ENCODE assay signal across 8 cellular contexts in the genomic region with DNA sequence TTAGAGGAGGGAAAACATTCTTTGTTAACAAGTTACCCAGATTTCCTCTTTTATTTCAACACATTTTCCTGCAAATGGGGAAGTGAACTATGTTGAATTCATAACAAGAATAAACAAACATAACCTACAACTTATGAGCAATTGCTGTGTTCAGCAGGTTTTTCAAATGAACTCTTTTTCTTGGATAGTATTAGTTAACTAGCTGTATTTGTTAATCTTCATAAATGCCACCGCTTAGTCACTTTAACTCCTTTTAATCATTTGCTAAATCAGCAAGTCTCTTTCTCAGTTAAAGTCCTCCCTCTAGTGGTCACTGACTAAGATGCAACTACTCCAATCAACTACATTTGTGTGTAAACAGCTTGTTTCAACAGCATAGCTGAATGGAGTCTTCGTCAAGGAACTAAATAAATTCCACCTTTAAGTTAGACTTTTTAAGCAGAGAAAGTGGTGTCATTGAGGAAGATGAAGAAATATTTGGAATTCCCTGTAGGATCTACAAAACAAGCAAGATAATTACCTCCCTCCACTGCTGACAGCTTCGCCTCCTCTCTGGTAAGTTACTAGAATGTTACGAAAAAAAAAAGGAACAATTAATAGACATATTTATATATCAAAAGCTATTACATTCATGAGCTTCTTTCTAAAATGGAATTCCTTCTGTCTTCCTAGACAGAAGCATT.
A peak's percentile ranks its signal among the peaks of the same experiment; 100 is the strongest.
DNase-seq lines count a peak whose midpoint lies in the region; ATAC-seq, FAIRE-seq and TF ChIP-seq lines count a peak whose summit lies in the region.

No MANE protein-coding gene starts in this region.

- H3K4me1 Mint-ChIP-seq in CD8-positive, alpha-beta T cell (ENCODE audit: low read depth), result no peaks in the 10 kb centered on the region

- CTCF ChIA-PET in CD8-positive, alpha-beta T cell (lab: Charles Lee), result interaction anchor here (0.8 kb wide), 1 partner anchor 9 kb away, joined by 4 read pairs; no protein-coding TSS in a partner anchor
- CTCF ChIA-PET in K562 (lab: Yijun Ruan, JAX; ENCODE audit: low intra/inter-chr PET ratio), result no interaction called here

- no peak overlapping the region for H3K4me2 ChIP-seq in K562 (ENCODE audit: insufficient read depth, low read length)

- H4K20me1 ChIP-seq in K562 (replicated peaks; ENCODE audit: control insufficient read depth, insufficient read depth, low read length), result no peaks in the 10 kb centered on the region

- WGBS in K562 (ENCODE audit: insufficient coverage, low coverage, missing lambda C conversion rate), result 4% methylated on average over 4 of the region's 4 CpGs

- TF ChIP-seq EP300 in K562 (IDR thresholded peaks at IDR 0.05; ENCODE audit: low read length), result no peak

- H3K79me2 ChIP-seq in K562 (ENCODE audit: control insufficient read depth, insufficient read depth, low read length), result no peaks in the 10 kb centered on the region

- no peak for DNase-seq in CD8-positive, alpha-beta T cell
- DNase-seq in NCI-H2171 treated with DMSO at 0.1 percent for 48 hours (lab: John Stamatoyannopoulos, UW) (peak; percentile 64), K562 (ENCODE audit: extremely low read depth in 1 of 4, low spot score in 3 of 4) (peak; percentile 17 to 54 (median 34)), inferior parietal cortex (ENCODE audit: extremely low spot score) (peak; percentile 95), tibial artery (no peak), NCI-H526 treated with DMSO at 0.1 percent for 48 hours (lab: John Stamatoyannopoulos, UW) (no peak)

- peaks cover 2% of the 10 kb centered on the region for H3K9me3 Mint-ChIP-seq in CD8-positive, alpha-beta T cell

- no peak for ATAC-seq in CD8-positive, alpha-beta T cell
- ATAC-seq in GM18907 (IDR thresholded peaks at IDR 0.05; ENCODE audit: unreplicated experiment) (peak; percentile 91), HG03066 (IDR thresholded peaks at IDR 0.05; ENCODE audit: low read depth, unreplicated experiment) (peak; percentile 86), K562 (no peak)

- H3K27ac Mint-ChIP-seq in CD8-positive, alpha-beta T cell, result no peak overlapping the region

- H3K4me1 ChIP-seq in CD8-positive, alpha-beta T cell (ENCODE audit: insufficient read depth, low read length), result no peaks in the 10 kb centered on the region
- no peaks in the 10 kb centered on the region for H3K4me1 ChIP-seq in K562 (replicated peaks in 1 of 2; ENCODE audit: control insufficient read depth in 2 of 2, insufficient read depth in 2 of 2, low read length in 2 of 2)
- peaks cover 0 to 12% (median 0%) of the 10 kb centered on the region in 4 donors for H3K4me1 ChIP-seq in tibial artery

- BruUV-seq in K562 (replicated peaks; lab: Mats Ljungman, UMichigan), result no TSS peak

- no peak overlapping the region for H2AFZ ChIP-seq in K562 (ENCODE audit: low read depth, low read length)

- in situ Hi-C loops in K562 (cut with MboI), result no loop called here

- no peak overlapping the region for H3K4me3 ChIP-seq in CD8-positive, alpha-beta T cell (ENCODE audit: low read depth, low read length)
- H3K4me3 ChIP-seq in K562, result no peak overlapping the region
- H3K4me3 ChIP-seq in tibial artery, result no peak overlapping the region

- no peaks in the 10 kb centered on the region for H3K27me3 ChIP-seq in CD8-positive, alpha-beta T cell (ENCODE audit: insufficient read depth, low read length)
- no peaks in the 10 kb centered on the region for H3K27me3 ChIP-seq in K562 (ENCODE audit: control insufficient read depth in 2 of 2, insufficient read depth in 2 of 2, low read length in 2 of 2)
- H3K27me3 ChIP-seq in tibial artery, result no peaks in the 10 kb centered on the region

- H3K4me3 Mint-ChIP-seq in CD8-positive, alpha-beta T cell, result no peak overlapping the region

- H3K9ac ChIP-seq in K562 (ENCODE audit: insufficient read depth in 1 of 2, low read depth in 2 of 2, low read length in 2 of 2), result no peak overlapping the region

- peak; percentile 68 for FAIRE-seq in K562 (lab: Jason Lieb, UNC)

- no peaks in the 10 kb centered on the region for H3K9me3 ChIP-seq in CD8-positive, alpha-beta T cell (ENCODE audit: low read length)
- H3K9me3 ChIP-seq in K562 (replicated peaks; ENCODE audit: control insufficient read depth, insufficient read depth, low read depth, low read length) (no peaks in the 10 kb centered on the region), tibial artery (no peaks in the 10 kb centered on the region)

- H3K9me1 ChIP-seq in K562 (ENCODE audit: control insufficient read depth, insufficient read depth, low read length), result no peaks in the 10 kb centered on the region

- no peaks in the 10 kb centered on the region for H3K36me3 Mint-ChIP-seq in CD8-positive, alpha-beta T cell

- no peaks in the 10 kb centered on the region for H3K36me3 ChIP-seq in CD8-positive, alpha-beta T cell (ENCODE audit: insufficient read depth, low read length)
- no peaks in the 10 kb centered on the region for H3K36me3 ChIP-seq in K562 (ENCODE audit: control insufficient read depth, insufficient read depth, low read length)
- H3K36me3 ChIP-seq in tibial artery, result peaks cover 0 to 2% (median 0%) of the 10 kb centered on the region in 3 donors

- POLR2A ChIA-PET in CD8-positive, alpha-beta T cell (lab: Charles Lee), result no interaction called here
- POLR2A ChIA-PET in K562 (lab: Yijun Ruan, JAX), result no interaction called here

- no peaks in the 10 kb centered on the region for H3K27me3 Mint-ChIP-seq in CD8-positive, alpha-beta T cell (ENCODE audit: low read depth)

- TF ChIP-seq POLR2A in K562 (conservative IDR thresholded peaks at IDR 0.05), result no peak

- intact Hi-C loops in CD8-positive, alpha-beta T cell (cut with DNase I, micrococcal nuclease), result no loop called here
- intact Hi-C loops in K562 (cut with micrococcal nuclease), result loop anchor here (5.0 to 10.0 kb wide), 2 partner anchors 1301 to 1608 kb away; no protein-coding TSS in a partner anchor
- intact Hi-C loops in tibial artery (cut with DNase I; ENCODE audit: low total_unique reads), result no loop called here

- peak; percentile 62 for TF ChIP-seq CTCF in CD8-positive, alpha-beta T cell (IDR thresholded peaks at IDR 0.05)
- TF ChIP-seq CTCF in K562 (IDR thresholded peaks at IDR 0.05 in 2 of 3, conservative IDR thresholded peaks at IDR 0.05 in 1 of 3; ENCODE audit: insufficient read depth in 2 of 3, low read depth in 1 of 3, low read length in 3 of 3) (peak in 2 of 3 experiments; percentile 55 to 64; a peak in 4 of 6 replicates), tibial artery (IDR thresholded peaks at IDR 0.05) (peak; percentile 78 to 82)

- peak; percentile 61 to 77 for TF ChIP-seq RAD21 in K562 (CRISPR knock-in tag; conservative IDR thresholded peaks at IDR 0.05 in 1 of 2, IDR thresholded peaks at IDR 0.05 in 1 of 2)

- H3K27ac ChIP-seq in CD8-positive, alpha-beta T cell (ENCODE audit: low read depth, low read length), result no peak overlapping the region
- H3K27ac ChIP-seq in K562 (ENCODE audit: extremely low read depth, low read depth, low read length) (no peak overlapping the region), tibial artery (no peak overlapping the region)

TF ChIP-seq in K562, 482 proteins besides CTCF, POLR2A, EP300 and RAD21 (continues in another document):
- TF ChIP-seq, protein P1, sequence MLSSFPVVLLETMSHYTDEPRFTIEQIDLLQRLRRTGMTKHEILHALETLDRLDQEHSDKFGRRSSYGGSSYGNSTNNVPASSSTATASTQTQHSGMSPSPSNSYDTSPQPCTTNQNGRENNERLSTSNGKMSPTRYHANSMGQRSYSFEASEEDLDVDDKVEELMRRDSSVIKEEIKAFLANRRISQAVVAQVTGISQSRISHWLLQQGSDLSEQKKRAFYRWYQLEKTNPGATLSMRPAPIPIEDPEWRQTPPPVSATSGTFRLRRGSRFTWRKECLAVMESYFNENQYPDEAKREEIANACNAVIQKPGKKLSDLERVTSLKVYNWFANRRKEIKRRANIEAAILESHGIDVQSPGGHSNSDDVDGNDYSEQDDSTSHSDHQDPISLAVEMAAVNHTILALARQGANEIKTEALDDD (IDR thresholded peaks at IDR 0.05), result peak; percentile 62; the same call in 1 of the 2 replicates
- TF ChIP-seq MAFK (IDR thresholded peaks at IDR 0.05; ENCODE audit: low read length), result peak; percentile 86
- TF ChIP-seq, protein P2, sequence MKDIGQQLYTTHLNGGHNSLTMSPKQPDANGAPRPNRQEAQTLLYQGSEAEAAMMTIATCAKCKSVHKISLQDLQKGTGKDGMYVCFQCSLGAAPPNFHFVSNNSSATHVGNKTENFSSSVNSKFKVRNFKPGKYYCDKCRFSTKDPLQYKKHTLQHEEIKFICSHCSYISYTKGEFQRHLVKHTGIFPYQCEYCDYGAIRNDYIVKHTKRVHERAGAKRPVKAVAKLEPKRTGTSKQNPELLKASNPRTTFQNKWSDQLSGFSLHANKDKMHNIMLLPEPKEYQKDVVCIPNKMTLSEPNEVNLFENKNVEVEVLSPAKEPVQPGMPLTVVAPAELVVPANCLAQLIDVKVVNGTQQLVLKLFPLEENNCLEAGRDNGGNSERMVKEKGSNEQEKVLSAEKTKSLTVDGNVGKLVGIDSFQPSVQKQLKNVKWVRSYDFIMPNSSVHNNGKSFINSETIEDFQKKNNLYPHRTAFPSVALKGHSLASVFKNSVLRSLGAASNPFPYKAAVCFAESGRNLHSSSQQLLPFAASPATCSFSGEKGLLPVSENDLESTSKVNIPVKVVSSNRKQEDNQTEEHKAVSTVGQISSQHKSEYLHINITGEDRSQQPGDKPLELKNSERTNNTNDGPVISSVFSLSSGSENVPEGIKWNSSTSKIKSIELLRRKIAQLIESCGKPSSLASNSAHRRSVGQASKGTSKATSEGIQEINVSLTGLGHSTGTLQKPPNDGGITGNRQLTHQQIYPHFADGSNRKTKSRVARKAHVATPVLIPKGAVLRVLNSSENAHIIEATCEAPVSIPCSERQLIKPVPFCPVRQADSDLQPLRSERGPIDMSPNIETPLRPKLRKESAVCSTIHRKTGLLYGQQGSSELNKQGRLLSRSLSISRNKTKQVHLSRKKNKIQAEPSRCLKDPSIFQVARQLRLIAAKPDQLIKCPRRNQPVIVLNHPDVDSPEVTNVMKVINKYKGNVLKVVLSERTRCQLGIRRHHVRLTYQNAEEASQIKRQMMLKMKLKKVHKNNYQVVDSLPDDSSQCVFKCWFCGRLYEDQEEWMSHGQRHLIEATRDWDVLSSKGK (CRISPR knock-in tag; IDR thresholded peaks at IDR 0.05), result no peak
- TF ChIP-seq ZNF316 (IDR thresholded peaks at IDR 0.05), result peak; percentile 82
- TF ChIP-seq MAFF (IDR thresholded peaks at IDR 0.05; ENCODE audit: low read length), result peak; percentile 85
- peak; percentile 71 for TF ChIP-seq C11orf30 (IDR thresholded peaks at IDR 0.05; ENCODE audit: low read depth)

Comparison
In these comparisons a context has a peak if more than half of its experiments do, and no peak if none do; other contexts are left out.
1. ATAC-seq: peak in GM18907 (single experiment) and HG03066 (single experiment); none in CD8-positive, alpha-beta T cell (single experiment) and K562 (single experiment).
2. DNase-seq: peak in NCI-H2171 treated with DMSO at 0.1 percent for 48 hours (single experiment), K562 (4 of 4) and inferior parietal cortex (single experiment); none in CD8-positive, alpha-beta T cell (0 of 7), tibial artery (0 of 2) and NCI-H526 treated with DMSO at 0.1 percent for 48 hours (single experiment).
3. Peak in every context shown above with its lines, with median percentiles within 50 percentile points of each other: CTCF ChIP-seq.